In genomic region chr2:217666338-217666737, GRCh38 we compare ENCODE assay signal across 16 cellular contexts.
DNase-seq lines count a peak whose midpoint lies in the region; ATAC-seq lines count a peak whose summit lies in the region.
"Had no signal": no experiment of that assay in that cellular context is flagged by ENCODE, and none has a peak within 500 bp of the region (broad histone marks: within the 10 kb centered on the region; RNA-seq: fewer than 3 reads in every experiment).

No MANE protein-coding gene starts in this region.

- peaks cover 31% of the 10 kb centered on the region for H3K4me1 Mint-ChIP-seq in activated naive CD8-positive, alpha-beta T cell treated with anti-CD3 and anti-CD28 coated beads for 36 hours

- H3K79me2 ChIP-seq in mesendoderm (ENCODE audit: control insufficient read depth, insufficient read depth, low read length) = no peaks in the 10 kb centered on the region

- no peaks in the 10 kb centered on the region for H3K79me1 ChIP-seq in mesendoderm (ENCODE audit: low read length)

- peaks cover 9% of the 10 kb centered on the region for H3K27me3 Mint-ChIP-seq in activated naive CD8-positive, alpha-beta T cell treated with anti-CD3 and anti-CD28 coated beads for 36 hours

- H4K8ac ChIP-seq in mesendoderm (ENCODE audit: low read depth, low read length) = no peak overlapping the region

- H3K18ac ChIP-seq in mesendoderm (ENCODE audit: low read length) = no peak overlapping the region

- H3K4me3 Mint-ChIP-seq in activated naive CD8-positive, alpha-beta T cell treated with anti-CD3 and anti-CD28 coated beads for 36 hours = no peak overlapping the region
- H3K4me3 Mint-ChIP-seq: B cell had no signal

- peak overlapping the region; percentile 65 for H3K27ac Mint-ChIP-seq in activated naive CD8-positive, alpha-beta T cell treated with anti-CD3 and anti-CD28 coated beads for 36 hours
- H3K27ac Mint-ChIP-seq: B cell had no signal

- H2BK5ac ChIP-seq in mesendoderm (ENCODE audit: low read length) = no peak overlapping the region

- H2AK5ac ChIP-seq in mesendoderm (ENCODE audit: low read length) = no peak overlapping the region

- H3K9me3 Mint-ChIP-seq in activated naive CD8-positive, alpha-beta T cell treated with anti-CD3 and anti-CD28 coated beads for 36 hours = no peaks in the 10 kb centered on the region

- no peak overlapping the region for H3K4ac ChIP-seq in mesendoderm (ENCODE audit: low read depth, low read length)

- no peak overlapping the region for H3K4me2 ChIP-seq in mesendoderm (ENCODE audit: low read length)

- WGBS in mesendoderm (ENCODE audit: extremely low coverage, insufficient coverage, low lambda C conversion rate) = no CpG with 5 or more reads among the region's 2 CpGs

- H3K36me3 ChIP-seq in mesendoderm (ENCODE audit: control insufficient read depth, insufficient read depth, low read length) = no peaks in the 10 kb centered on the region
- H3K36me3 ChIP-seq: colonic mucosa, SJCRH30, uterus had no signal

- H3K27me3 ChIP-seq in mesendoderm (ENCODE audit: insufficient read depth, low read length, poor library complexity) = no peaks in the 10 kb centered on the region
- H3K27me3 ChIP-seq: colonic mucosa, SJCRH30, uterus had no signal

- H3K4me1 ChIP-seq in mesendoderm (ENCODE audit: control insufficient read depth, low read depth, low read length) = no peaks in the 10 kb centered on the region
- H3K4me1 ChIP-seq: colonic mucosa, parathyroid adenoma, SJCRH30 had no signal

- H3K36me3 Mint-ChIP-seq in activated naive CD8-positive, alpha-beta T cell treated with anti-CD3 and anti-CD28 coated beads for 36 hours = peaks cover 8% of the 10 kb centered on the region

- ATAC-seq in GM18868 (IDR thresholded peaks at IDR 0.05; ENCODE audit: unreplicated experiment) (peak; percentile 79), GM21528 (IDR thresholded peaks at IDR 0.05; ENCODE audit: low FRiP score, unreplicated experiment) (no peak)
- ATAC-seq: esophagus mucosa had no signal

- H3K23ac ChIP-seq in mesendoderm (ENCODE audit: low read length) = no peak overlapping the region

- H2BK15ac ChIP-seq in mesendoderm (replicated peaks; ENCODE audit: low read depth) = no peak overlapping the region

- no peak overlapping the region for H4K5ac ChIP-seq in mesendoderm (ENCODE audit: low read length)

- DNase-seq in AG08396 (ENCODE audit: low spot score) (peak; percentile 32), iris pigment epithelial cell (ENCODE audit: low read depth) (peak; percentile 77), mesendoderm (no peak), midbrain (lab: John Stamatoyannopoulos, UW) (no peak), SIG-M5 treated with dmso at 0.1 percent for 504 hours (lab: John Stamatoyannopoulos, UW; ENCODE audit: unreplicated experiment) (no peak)
- peak; percentile 26 for DNase-seq in activated naive CD8-positive, alpha-beta T cell treated with anti-CD3 and anti-CD28 coated beads for 36 hours
- DNase-seq: colonic mucosa, GOT3, NCI-H2081 treated with DMSO at 0.1 percent for 48 hours, SJCRH30, uterus had no signal

- no peak overlapping the region for H3K27ac ChIP-seq in mesendoderm (ENCODE audit: low read depth, low read length)
- H3K27ac ChIP-seq: colonic mucosa, parathyroid adenoma, SJCRH30, uterus had no signal

- H3K56ac ChIP-seq in mesendoderm (ENCODE audit: low read length) = no peak overlapping the region

- H2BK120ac ChIP-seq in mesendoderm (ENCODE audit: low read depth, low read length) = no peak overlapping the region

- H3K9ac ChIP-seq in mesendoderm (ENCODE audit: low read length) = no peak overlapping the region
- H3K9ac ChIP-seq: parathyroid adenoma had no signal

- H3K4me3 ChIP-seq in mesendoderm (ENCODE audit: low read length) = no peak overlapping the region
- H3K4me3 ChIP-seq: colonic mucosa, SJCRH30, uterus had no signal

Comparison
In these comparisons a context has a peak if more than half of its experiments do, and no peak if none do; other contexts are left out.
1. DNase-seq: peak in AG08396 (single experiment), activated naive CD8-positive, alpha-beta T cell treated with anti-CD3 and anti-CD28 coated beads for 36 hours (single experiment) and iris pigment epithelial cell (single experiment); none in mesendoderm (single experiment), midbrain (single experiment) and SIG-M5 treated with dmso at 0.1 percent for 504 hours (single experiment).